8 cellular contexts compared by ENCODE assay signal in the genomic region with DNA sequence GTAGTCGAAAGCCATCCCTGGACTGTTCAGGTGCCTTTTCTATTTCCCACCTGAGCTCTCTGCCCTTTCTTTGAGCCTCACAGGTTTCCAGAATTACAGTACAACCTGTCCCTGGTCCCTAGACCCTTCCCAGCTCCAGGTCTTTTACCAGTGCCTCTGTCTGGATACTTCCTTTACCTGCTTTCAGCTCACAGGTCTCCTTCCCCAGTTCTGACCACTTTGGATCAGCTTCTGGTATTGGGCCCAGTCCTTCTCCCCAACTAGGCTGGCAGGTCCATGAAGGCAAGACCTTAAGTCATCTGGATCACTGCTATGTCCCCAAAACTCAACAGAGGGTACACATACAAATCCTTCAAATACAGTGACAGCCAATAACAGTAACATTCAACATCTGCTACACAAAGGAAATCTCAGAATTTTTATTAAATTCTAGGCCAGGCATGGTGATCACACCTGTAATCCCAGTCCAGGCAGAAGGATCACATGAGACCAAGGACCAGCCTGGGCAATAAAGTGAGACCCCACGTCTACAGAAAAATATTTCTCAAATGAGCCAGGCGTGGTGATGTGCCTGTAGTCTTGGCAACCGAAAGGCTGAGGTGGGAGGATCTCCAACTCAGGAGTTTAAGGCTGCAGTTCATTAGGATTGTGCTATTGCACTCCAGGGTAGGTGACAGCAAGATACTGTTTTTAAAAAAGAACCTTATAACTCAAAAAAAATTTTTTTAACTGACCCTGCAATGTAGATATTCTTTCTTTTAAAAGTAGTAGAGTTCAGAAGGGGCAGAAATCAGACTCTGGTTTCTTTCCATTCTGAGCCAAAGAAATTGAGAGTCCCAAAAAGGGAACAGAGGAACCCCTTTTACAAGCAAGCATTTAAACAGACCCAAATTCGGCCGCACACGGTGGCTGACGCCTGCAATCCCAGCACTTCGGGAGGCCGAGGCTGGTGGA. TPM values are rescaled to one million over a fixed set of nuclear protein-coding genes. Genes with fewer than 3 reads are reported as not detected.
DNase-seq lines count a peak whose midpoint lies in the region; ATAC-seq, FAIRE-seq and TF ChIP-seq lines count a peak whose summit lies in the region.

No MANE protein-coding gene starts in this region.

- no peak overlapping the region for H2AFZ ChIP-seq in K562 (ENCODE audit: low read depth, low read length)

- H3K27me3 ChIP-seq in heart right ventricle: peaks cover 0 to 6% (median 0%) of the 10 kb centered on the region in 7 donors
- no peaks in the 10 kb centered on the region for H3K27me3 ChIP-seq in K562 (ENCODE audit: control insufficient read depth in 2 of 2, insufficient read depth in 2 of 2, low read length in 2 of 2)
- H3K27me3 ChIP-seq in lung (ENCODE audit: control insufficient read depth, insufficient read depth): no peaks in the 10 kb centered on the region
- H3K27me3 ChIP-seq in vagina: no peaks in the 10 kb centered on the region

- BruUV-seq in K562 (replicated peaks; lab: Mats Ljungman, UMichigan): no TSS peak

- no peak for TF ChIP-seq EP300 in K562 (IDR thresholded peaks at IDR 0.05; ENCODE audit: low read length)

- H4K20me1 ChIP-seq in K562 (replicated peaks; ENCODE audit: control insufficient read depth, insufficient read depth, low read length): peaks cover 21% of the 10 kb centered on the region

- TF ChIP-seq CTCF in heart right ventricle (IDR thresholded peaks at IDR 0.05) (no peak), K562 (IDR thresholded peaks at IDR 0.05 in 2 of 3, conservative IDR thresholded peaks at IDR 0.05 in 1 of 3; ENCODE audit: insufficient read depth in 2 of 3, low read depth in 1 of 3, low read length in 3 of 3) (no peak), lung (IDR thresholded peaks at IDR 0.05; ENCODE audit: control extremely low read depth, extremely low read depth) (no peak), vagina (IDR thresholded peaks at IDR 0.05) (no peak)

- H3K36me3 ChIP-seq in heart right ventricle (peaks cover 0 to 34% (median 26%) of the 10 kb centered on the region in 9 donors), K562 (ENCODE audit: control insufficient read depth, insufficient read depth, low read length) (peaks cover 37% of the 10 kb centered on the region), lung (ENCODE audit: control insufficient read depth in 2 of 2, insufficient read depth in 2 of 2, low read length in 2 of 2) (peaks cover 18 to 19% of the 10 kb centered on the region in 2 donors), vagina (peaks cover 7 to 40% of the 10 kb centered on the region in 2 donors)

- intact Hi-C loops in heart right ventricle (cut with DNase I) (no loop called here), Right ventricle myocardium superior (cut with DNase I) (loop anchor here (5.0 kb wide), 1 partner anchor 108 kb away; a partner anchor contains a TSS), K562 (cut with micrococcal nuclease) (no loop called here), vagina (cut with DNase I) (no loop called here)

- DNase-seq in heart right ventricle (no peak), Right ventricle myocardium superior (no peak), K562 (ENCODE audit: extremely low read depth in 1 of 4, low spot score in 3 of 4) (no peak), lung (ENCODE audit: low spot score) (no peak), vagina (ENCODE audit: extremely low spot score in 2 of 2) (no peak), NCI-H524 (lab: John Stamatoyannopoulos, UW) (no peak)

- POLR2A ChIA-PET in K562 (lab: Yijun Ruan, JAX): interaction anchor here (0.8 to 6.2 kb wide), 17 partner anchors 10 to 238 kb away, joined by 3 to 141 read pairs (median 6); a partner anchor contains a TSS

- H3K4me3 ChIP-seq in heart right ventricle (peak overlapping the region in 9 of 10 donors; percentile 78 to 99 (median 86)), K562 (peak overlapping the region; percentile 100), lung (peak overlapping the region; percentile 92), vagina (peak overlapping the region; percentile 74 to 86)

- no peak for FAIRE-seq in K562 (lab: Jason Lieb, UNC)

- CTCF ChIA-PET in K562 (lab: Yijun Ruan, JAX; ENCODE audit: low intra/inter-chr PET ratio): no interaction called here

- no peak for ATAC-seq in heart right ventricle
- ATAC-seq in Right ventricle myocardium superior (ENCODE audit: poor library complexity): no peak
- ATAC-seq in K562: no peak
- ATAC-seq in lung (ENCODE audit: insufficient read depth, low FRiP score): no peak
- no peak for ATAC-seq in HG02588 (IDR thresholded peaks at IDR 0.05; ENCODE audit: unreplicated experiment)
- no peak for ATAC-seq in GM18519 (IDR thresholded peaks at IDR 0.05; ENCODE audit: low FRiP score, unreplicated experiment)

- peak overlapping the region; percentile 95 to 99 for H3K9ac ChIP-seq in K562 (ENCODE audit: insufficient read depth in 1 of 2, low read depth in 2 of 2, low read length in 2 of 2)

- TF ChIP-seq POLR2A in K562 (conservative IDR thresholded peaks at IDR 0.05): 0 out of 2 replicates have a peak, but pooled peaks have one; percentile 10
- TF ChIP-seq POLR2A in vagina (IDR thresholded peaks at IDR 0.05): no peak

- WGBS in heart right ventricle, 2 donors: 58 to 64% methylated on average over 10 of the region's 10 CpGs
- 12% methylated on average over 10 of the region's 10 CpGs for WGBS in K562 (ENCODE audit: insufficient coverage, low coverage, missing lambda C conversion rate)
- WGBS in lung, 2 donors: 46 to 64% methylated on average over 10 of the region's 10 CpGs

- H3K9me3 ChIP-seq in heart right ventricle: no peaks in the 10 kb centered on the region
- H3K9me3 ChIP-seq in K562 (replicated peaks; ENCODE audit: control insufficient read depth, insufficient read depth, low read depth, low read length): no peaks in the 10 kb centered on the region
- H3K9me3 ChIP-seq in lung (ENCODE audit: control insufficient read depth in 2 of 2, insufficient read depth in 1 of 2, low read length in 1 of 2): no peaks in the 10 kb centered on the region
- no peaks in the 10 kb centered on the region for H3K9me3 ChIP-seq in vagina

- in situ Hi-C loops in K562 (cut with MboI): no loop called here

- TF ChIP-seq RAD21 in K562 (CRISPR knock-in tag; conservative IDR thresholded peaks at IDR 0.05 in 1 of 2, IDR thresholded peaks at IDR 0.05 in 1 of 2): no peak

- peak overlapping the region in 6 of 10 donors; percentile 84 to 96 (median 90) for H3K27ac ChIP-seq in heart right ventricle
- peak overlapping the region; percentile 95 for H3K27ac ChIP-seq in K562 (ENCODE audit: extremely low read depth, low read depth, low read length)
- H3K27ac ChIP-seq in lung (ENCODE audit: low read depth in 1 of 2, low read length in 1 of 2): peak overlapping the region in 1 of 2 donors; percentile 57
- H3K27ac ChIP-seq in vagina: peak overlapping the region; percentile 75

- H3K4me1 ChIP-seq in heart right ventricle (peaks cover 10 to 49% (median 29%) of the 10 kb centered on the region in 9 donors), K562 (replicated peaks in 1 of 2; ENCODE audit: control insufficient read depth in 2 of 2, insufficient read depth in 2 of 2, low read length in 2 of 2) (peaks cover 28 to 33% of the 10 kb centered on the region in 2 experiments), lung (ENCODE audit: control insufficient read depth in 2 of 2, insufficient read depth in 2 of 2, low read length in 2 of 2) (peaks cover 7 to 13% of the 10 kb centered on the region in 2 donors), vagina (peaks cover 43% of the 10 kb centered on the region)

- H3K79me2 ChIP-seq in K562 (ENCODE audit: control insufficient read depth, insufficient read depth, low read length): peaks cover 32% of the 10 kb centered on the region

- no peaks in the 10 kb centered on the region for H3K9me1 ChIP-seq in K562 (ENCODE audit: control insufficient read depth, insufficient read depth, low read length)

- peak overlapping the region; percentile 98 for H3K4me2 ChIP-seq in K562 (ENCODE audit: insufficient read depth, low read length)

RNA-seq across cellular contexts. Expression of a gene that starts 1.3 kb away (rescaled TPM):
- total RNA-seq in heart right ventricle: 1,000 to 10,000 TPM in 7 of 10 donors, 100 to 1,000 TPM in 3; 936 to 1,726 (median 1,424) TPM
- polyA plus RNA-seq in heart right ventricle: 1,000 to 10,000 TPM in 1 of 2 donors, 100 to 1,000 TPM in 1; 974 to 3,280 TPM
- total RNA-seq in Right ventricle myocardium superior: 1,176 TPM
- total RNA-seq in K562 (2011; cell fraction: chromatin; rRNA removed; ENCODE audit: low replicate concordance): 222 and 453 TPM in 2 replicates
- 784 and 1,002 TPM in 2 replicates for total RNA-seq in K562 (2011; cell fraction: nucleolus; rRNA removed)
- total RNA-seq in K562 (2011; cell fraction: nucleoplasm; rRNA removed): 878 and 1,583 TPM in 2 replicates
- total RNA-seq in K562 (2014; rRNA removed): 2,011 and 2,125 TPM in 2 replicates
- 82.6 and 146 TPM in 2 replicates for total RNA-seq in K562 (2014; rRNA removed; fragmentation: Illumina TruSeq; extraction: Trizol)
- total RNA-seq in K562 (2015; rRNA removed; fragmentation: Illumina TruSeq; extraction: Trizol): 114 and 137 TPM in 2 replicates
- total RNA-seq in K562 (2021): 3,072 and 3,267 TPM in 2 replicates
- polyA plus RNA-seq in K562 (2011; rRNA removed): 1,618 and 2,255 TPM in 2 replicates
- 6,767 and 7,935 TPM in 2 replicates for polyA plus RNA-seq in K562 (2011; cell fraction: cytosol; rRNA removed)
- polyA plus RNA-seq in K562 (2011; cell fraction: nucleus; rRNA removed): 1,399 and 1,697 TPM in 2 replicates
- 3,974 and 4,107 TPM in 2 replicates for polyA plus RNA-seq in K562 (2012)
- polyA plus RNA-seq in K562 (2014; fragmentation: Illumina TruSeq; extraction: Trizol): 2,204 and 2,973 TPM in 2 replicates
- polyA plus RNA-seq in K562 (2014; fragmentation: Nextera tagmentation; extraction: Ambion mirVana): 1,000 to 10,000 TPM; 2,545 to 3,175 TPM
- 3,400 and 3,671 TPM in 2 replicates for polyA plus RNA-seq in K562 (2014; rRNA removed)
- polyA minus RNA-seq in K562 (2011; rRNA and poly(A)+ RNA removed): 1,356 and 1,489 TPM in 2 replicates
- 1,901 and 2,445 TPM in 2 replicates for polyA minus RNA-seq in K562 (2011; cell fraction: cytosol; rRNA and poly(A)+ RNA removed)
- 274 and 520 TPM in 2 replicates for polyA minus RNA-seq in K562 (2011; cell fraction: nucleus; rRNA and poly(A)+ RNA removed)
- total RNA-seq in lung: 1,000 to 10,000 TPM in 1 of 2 donors, 100 to 1,000 TPM in 1; 108 to 1,772 TPM
- polyA plus RNA-seq in lung: 1,000 to 10,000 TPM; 2,468 to 3,242 TPM
- total RNA-seq in vagina: 3,724 TPM

RNA-seq across cellular contexts. Expression of a gene that starts 11.0 kb away (rescaled TPM):
- total RNA-seq in heart right ventricle (10 to 100 TPM; 65.0 to 96.6 (median 84.3) TPM), Right ventricle myocardium superior (82.6 TPM), K562 (2014; rRNA removed) (64.1 and 68.6 TPM in 2 replicates), K562 (2014; rRNA removed; fragmentation: Illumina TruSeq; extraction: Trizol) (29.4 and 34.5 TPM in 2 replicates), K562 (2015; rRNA removed; fragmentation: Illumina TruSeq; extraction: Trizol) (35.9 and 36.9 TPM in 2 replicates), K562 (2021) (73.4 and 85.9 TPM in 2 replicates), lung (100 to 1,000 TPM in 1 of 2 donors, 10 to 100 TPM in 1; 55.1 to 105 TPM), vagina (113 TPM)
- polyA plus RNA-seq in heart right ventricle (100 to 1,000 TPM in 1 of 2 donors, 10 to 100 TPM in 1; 56.2 to 149 TPM), K562 (2011; rRNA removed) (27.6 and 58.9 TPM in 2 replicates), K562 (2014; fragmentation: Illumina TruSeq; extraction: Trizol) (68.9 and 70.5 TPM in 2 replicates), K562 (2014; fragmentation: Nextera tagmentation; extraction: Ambion mirVana) (10 to 100 TPM; 13.3 to 18.8 TPM), K562 (2014; rRNA removed) (50.2 and 75.6 TPM in 2 replicates), lung (100 to 1,000 TPM in 1 of 2 donors, 10 to 100 TPM in 1; 71.0 to 127 TPM)
- 330 and 539 TPM in 2 replicates for total RNA-seq in K562 (2011; cell fraction: chromatin; rRNA removed; ENCODE audit: low replicate concordance)
- total RNA-seq in K562 (2011; cell fraction: nucleolus; rRNA removed): 230 and 249 TPM in 2 replicates
- 271 and 280 TPM in 2 replicates for total RNA-seq in K562 (2011; cell fraction: nucleoplasm; rRNA removed)
- 37.3 and 38.8 TPM in 2 replicates for polyA plus RNA-seq in K562 (2011; cell fraction: cytosol; rRNA removed)
- 208 and 227 TPM in 2 replicates for polyA plus RNA-seq in K562 (2011; cell fraction: nucleus; rRNA removed)
- 93.1 and 112 TPM in 2 replicates for polyA plus RNA-seq in K562 (2012)
- polyA minus RNA-seq in K562 (2011; rRNA and poly(A)+ RNA removed): 37.0 and 51.5 TPM in 2 replicates
- 42.2 and 42.6 TPM in 2 replicates for polyA minus RNA-seq in K562 (2011; cell fraction: cytosol; rRNA and poly(A)+ RNA removed)
- polyA minus RNA-seq in K562 (2011; cell fraction: nucleus; rRNA and poly(A)+ RNA removed): 36.1 and 56.9 TPM in 2 replicates

RNA-seq across cellular contexts. Expression of a gene that starts 21.9 kb away (rescaled TPM):
- total RNA-seq in heart right ventricle: 10 to 100 TPM in 9 of 10 donors, 1 to 10 TPM in 1; 8.3 to 23.1 (median 15.1) TPM
- polyA plus RNA-seq in heart right ventricle: 10 to 100 TPM in 1 of 2 donors, 1 to 10 TPM in 1; 6.9 to 22.7 TPM
- 9.0 TPM for total RNA-seq in Right ventricle myocardium superior
- total RNA-seq in K562 (2011; cell fraction: chromatin; rRNA removed; ENCODE audit: low replicate concordance): 36.8 and 97.0 TPM in 2 replicates
- total RNA-seq in K562 (2011; cell fraction: nucleolus; rRNA removed): 44.7 and 54.0 TPM in 2 replicates
- total RNA-seq in K562 (2011; cell fraction: nucleoplasm; rRNA removed): 35.4 and 61.8 TPM in 2 replicates
- 9.8 and 17.1 TPM in 2 replicates for total RNA-seq in K562 (2014; rRNA removed)
- total RNA-seq in K562 (2014; rRNA removed; fragmentation: Illumina TruSeq; extraction: Trizol): 5.9 and 6.8 TPM in 2 replicates
- 8.1 and 11.4 TPM in 2 replicates for total RNA-seq in K562 (2015; rRNA removed; fragmentation: Illumina TruSeq; extraction: Trizol)
- total RNA-seq in K562 (2021): 41.1 and 45.7 TPM in 2 replicates
- polyA plus RNA-seq in K562 (2011; rRNA removed): 5.4 and 8.5 TPM in 2 replicates
- polyA plus RNA-seq in K562 (2011; cell fraction: cytosol; rRNA removed): 4.2 and 6.3 TPM in 2 replicates
- polyA plus RNA-seq in K562 (2011; cell fraction: nucleus; rRNA removed): 32.9 and 103 TPM in 2 replicates
- polyA plus RNA-seq in K562 (2012): 22.1 and 34.0 TPM in 2 replicates
- 18.6 and 27.7 TPM in 2 replicates for polyA plus RNA-seq in K562 (2014; fragmentation: Illumina TruSeq; extraction: Trizol)
- 1 to 10 TPM in 1 of 2 experiments, under 1 TPM in 1; 0.98 to 3.0 TPM for polyA plus RNA-seq in K562 (2014; fragmentation: Nextera tagmentation; extraction: Ambion mirVana)
- polyA plus RNA-seq in K562 (2014; rRNA removed): 14.9 and 18.0 TPM in 2 replicates
- 2.7 TPM in 2 replicates for polyA minus RNA-seq in K562 (2011; rRNA and poly(A)+ RNA removed)
- 15.3 and 25.7 TPM in 2 replicates for polyA minus RNA-seq in K562 (2011; cell fraction: cytosol; rRNA and poly(A)+ RNA removed)
- polyA minus RNA-seq in K562 (2011; cell fraction: nucleus; rRNA and poly(A)+ RNA removed): 14.0 and 19.9 TPM in 2 replicates
- total RNA-seq in lung: 10 to 100 TPM; 33.4 to 52.7 TPM
- polyA plus RNA-seq in lung: 10 to 100 TPM; 15.5 to 20.9 TPM
- 18.9 TPM for total RNA-seq in vagina

RNA-seq across cellular contexts. Expression of a gene that starts 27.8 kb away (rescaled TPM):
- 100 to 1,000 TPM in 2 of 10 donors, 10 to 100 TPM in 8; 22.8 to 194 (median 48.1) TPM for total RNA-seq in heart right ventricle
- 10 to 100 TPM; 60.2 to 63.2 TPM for polyA plus RNA-seq in heart right ventricle
- total RNA-seq in Right ventricle myocardium superior: 44.9 TPM
- 9.5 and 19.1 TPM in 2 replicates for total RNA-seq in K562 (2011; cell fraction: chromatin; rRNA removed; ENCODE audit: low replicate concordance)
- total RNA-seq in K562 (2011; cell fraction: nucleolus; rRNA removed): 17.8 and 18.8 TPM in 2 replicates
- total RNA-seq in K562 (2011; cell fraction: nucleoplasm; rRNA removed): 15.0 and 15.3 TPM in 2 replicates
- 3.5 and 7.1 TPM in 2 replicates for total RNA-seq in K562 (2014; rRNA removed)
- total RNA-seq in K562 (2014; rRNA removed; fragmentation: Illumina TruSeq; extraction: Trizol): 1.8 and 2.8 TPM in 2 replicates
- total RNA-seq in K562 (2015; rRNA removed; fragmentation: Illumina TruSeq; extraction: Trizol): 3.7 and 3.8 TPM in 2 replicates
- total RNA-seq in K562 (2021): 17.1 and 20.1 TPM in 2 replicates
- 1.0 and 2.0 TPM in 2 replicates for polyA plus RNA-seq in K562 (2011; rRNA removed)
- polyA plus RNA-seq in K562 (2011; cell fraction: cytosol; rRNA removed): 1.8 and 3.0 TPM in 2 replicates
- polyA plus RNA-seq in K562 (2011; cell fraction: nucleus; rRNA removed): 12.7 and 20.7 TPM in 2 replicates
- 14.4 and 28.7 TPM in 2 replicates for polyA plus RNA-seq in K562 (2012)
- polyA plus RNA-seq in K562 (2014; fragmentation: Illumina TruSeq; extraction: Trizol): 12.5 and 13.4 TPM in 2 replicates
- 1 to 10 TPM; 1.3 to 1.5 TPM for polyA plus RNA-seq in K562 (2014; fragmentation: Nextera tagmentation; extraction: Ambion mirVana)
- polyA plus RNA-seq in K562 (2014; rRNA removed): 9.2 and 9.5 TPM in 2 replicates
- polyA minus RNA-seq in K562 (2011; rRNA and poly(A)+ RNA removed): 0.63 and 0.66 TPM in 2 replicates
- 6.1 and 7.0 TPM in 2 replicates for polyA minus RNA-seq in K562 (2011; cell fraction: cytosol; rRNA and poly(A)+ RNA removed)
- polyA minus RNA-seq in K562 (2011; cell fraction: nucleus; rRNA and poly(A)+ RNA removed): 11.0 and 12.8 TPM in 2 replicates
- total RNA-seq in lung: 100 to 1,000 TPM in 1 of 2 donors, 10 to 100 TPM in 1; 41.2 to 170 TPM
- polyA plus RNA-seq in lung: 100 to 1,000 TPM; 174 to 655 TPM
- total RNA-seq in vagina: 631 TPM

RNA-seq across cellular contexts. Expression of a gene that starts 43.2 kb away (rescaled TPM):
- 10 to 100 TPM; 22.9 to 32.3 (median 27.1) TPM for total RNA-seq in heart right ventricle
- polyA plus RNA-seq in heart right ventricle: 10 to 100 TPM; 16.2 to 30.8 TPM
- total RNA-seq in Right ventricle myocardium superior: 22.1 TPM
- total RNA-seq in K562 (2011; cell fraction: chromatin; rRNA removed; ENCODE audit: low replicate concordance): 7.8 and 14.7 TPM in 2 replicates
- total RNA-seq in K562 (2011; cell fraction: nucleolus; rRNA removed): 12.0 and 12.7 TPM in 2 replicates
- total RNA-seq in K562 (2011; cell fraction: nucleoplasm; rRNA removed): 13.0 and 17.4 TPM in 2 replicates
- 16.0 and 22.6 TPM in 2 replicates for total RNA-seq in K562 (2014; rRNA removed)
- total RNA-seq in K562 (2014; rRNA removed; fragmentation: Illumina TruSeq; extraction: Trizol): 7.0 and 7.2 TPM in 2 replicates
- 11.2 and 11.7 TPM in 2 replicates for total RNA-seq in K562 (2015; rRNA removed; fragmentation: Illumina TruSeq; extraction: Trizol)
- 17.3 and 18.0 TPM in 2 replicates for total RNA-seq in K562 (2021)
- 11.7 and 12.4 TPM in 2 replicates for polyA plus RNA-seq in K562 (2011; rRNA removed)
- 18.4 and 30.0 TPM in 2 replicates for polyA plus RNA-seq in K562 (2011; cell fraction: cytosol; rRNA removed)
- polyA plus RNA-seq in K562 (2011; cell fraction: nucleus; rRNA removed): 5.3 and 8.7 TPM in 2 replicates
- polyA plus RNA-seq in K562 (2012): 14.0 and 19.0 TPM in 2 replicates
- 18.0 and 19.2 TPM in 2 replicates for polyA plus RNA-seq in K562 (2014; fragmentation: Illumina TruSeq; extraction: Trizol)
- 1 to 10 TPM; 1.8 to 2.8 TPM for polyA plus RNA-seq in K562 (2014; fragmentation: Nextera tagmentation; extraction: Ambion mirVana)
- polyA plus RNA-seq in K562 (2014; rRNA removed): 15.1 and 22.5 TPM in 2 replicates
- 6.4 and 10.6 TPM in 2 replicates for polyA minus RNA-seq in K562 (2011; rRNA and poly(A)+ RNA removed)
- 5.9 and 9.0 TPM in 2 replicates for polyA minus RNA-seq in K562 (2011; cell fraction: cytosol; rRNA and poly(A)+ RNA removed)
- polyA minus RNA-seq in K562 (2011; cell fraction: nucleus; rRNA and poly(A)+ RNA removed): 15.9 and 16.3 TPM in 2 replicates
- total RNA-seq in lung: 10 to 100 TPM; 16.5 to 36.3 TPM
- 10 to 100 TPM; 29.4 to 36.8 TPM for polyA plus RNA-seq in lung
- total RNA-seq in vagina: 37.8 TPM
